16 cellular contexts compared by ENCODE assay signal in the genomic region with DNA sequence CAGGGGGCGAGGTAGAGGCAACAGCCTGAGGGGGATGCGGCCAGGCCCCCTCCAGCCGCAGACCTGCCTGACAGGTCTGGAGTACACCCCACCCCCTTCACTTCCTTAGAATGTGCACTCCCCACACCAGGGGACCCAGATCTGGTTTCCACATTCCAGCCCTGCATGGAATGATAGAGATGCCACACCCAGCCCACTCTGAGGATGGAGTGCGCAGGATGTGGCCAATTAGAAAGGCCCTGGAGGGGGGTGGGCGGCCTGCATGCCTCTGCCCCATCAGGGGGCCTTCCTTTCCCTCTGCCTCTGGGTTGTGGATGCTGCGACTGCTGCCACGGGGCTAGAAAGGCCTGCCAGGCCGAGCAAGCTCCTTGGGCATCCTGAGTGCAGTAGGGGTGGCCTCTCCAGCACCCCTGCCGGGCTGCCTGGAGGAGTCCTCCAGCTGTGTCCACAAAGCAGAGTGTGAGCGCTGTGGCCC. TPM values are rescaled to one million over a fixed set of nuclear protein-coding genes. Genes with fewer than 3 reads are reported as not detected.
DNase-seq lines count a peak whose midpoint lies in the region; FAIRE-seq and TF ChIP-seq lines count a peak whose summit lies in the region.
"Had no signal": no experiment of that assay in that cellular context is flagged by ENCODE, and none has a peak within 500 bp of the region (broad histone marks: within the 10 kb centered on the region; RNA-seq: fewer than 3 reads in every experiment).

No MANE protein-coding gene starts in this region.

- H3K27ac Mint-ChIP-seq in H9 = peak overlapping the region; percentile 70 to 83 (median 81); a peak in 4 of 7 replicates
- H3K27ac Mint-ChIP-seq: CD4-positive, alpha-beta memory T cell; memory B cell had no signal

- H2BK120ac ChIP-seq in H9 (ENCODE audit: low read depth, low read length, poor library complexity, severe bottlenecking) (no peak overlapping the region), H1 (replicated peaks; ENCODE audit: low read depth, low read length) (peak overlapping the region; percentile 63)

- peaks cover 35 to 46% of the 10 kb centered on the region in 2 experiments for H3K4me1 Mint-ChIP-seq in H9
- H3K4me1 Mint-ChIP-seq: CD4-positive, alpha-beta memory T cell; memory B cell had no signal

- intact Hi-C loops in posterior vena cava (cut with DNase I) = loop anchor here in 1 of 2 donors (10.0 kb wide), 1 partner anchor 86 kb away; no protein-coding TSS in a partner anchor

- H3K79me2 ChIP-seq in H9 (ENCODE audit: insufficient read depth, low read length) (no peaks in the 10 kb centered on the region), H1 (ENCODE audit: control insufficient read depth in 1 of 2, insufficient read depth in 2 of 2, low read length in 2 of 2) (no peaks in the 10 kb centered on the region)

- H2BK5ac ChIP-seq in H9 (ENCODE audit: insufficient read length, low read length) = no peak overlapping the region
- H2BK5ac ChIP-seq in H1 (ENCODE audit: low read depth, low read length) = peak overlapping the region; percentile 98

- H3K4me1 ChIP-seq in H9 (ENCODE audit: insufficient read depth, low read length) (peaks cover 11% of the 10 kb centered on the region; the same call in 1 of the 2 replicates), H1 (replicated peaks in 1 of 4; ENCODE audit: control insufficient read depth in 3 of 4, insufficient read depth in 4 of 4, low read length in 3 of 4) (peaks cover 8 to 23% (median 17%) of the 10 kb centered on the region in 4 experiments)

- H2AK5ac ChIP-seq in H9 (ENCODE audit: insufficient read length, low read length) = no peak overlapping the region
- H2AK5ac ChIP-seq in H1 (ENCODE audit: low read depth, low read length) = 0 out of 2 replicates have a peak overlapping the region, but pooled peaks have one; percentile 57

- no peak overlapping the region for H3K4ac ChIP-seq in H9 (ENCODE audit: low read depth, low read length)
- peak overlapping the region; percentile 92 for H3K4ac ChIP-seq in H1 (replicated peaks; ENCODE audit: insufficient read length, low read depth, low read length)

- no peak overlapping the region for H3K18ac ChIP-seq in H9 (ENCODE audit: insufficient read length, low read depth, low read length)
- peak overlapping the region; percentile 84 for H3K18ac ChIP-seq in H1 (ENCODE audit: extremely low read depth, low read length)

- peak; percentile 79 for FAIRE-seq in H1 (lab: Jason Lieb, UNC)
- FAIRE-seq: TTC549 had no signal

- H3K36me3 Mint-ChIP-seq in H9 (ENCODE audit: insufficient read depth in 1 of 3, low read depth in 3 of 3) = peaks cover 7 to 46% (median 45%) of the 10 kb centered on the region in 3 experiments; a peak in 6 of 7 replicates

- H2BK20ac ChIP-seq in H9 (ENCODE audit: low read depth, low read length, poor library complexity, severe bottlenecking) = no peak overlapping the region
- H2BK20ac ChIP-seq in H1 (ENCODE audit: low read length) = peak overlapping the region; percentile 99

- H3K27me3 Mint-ChIP-seq in H9 (ENCODE audit: low read depth) = no peaks in the 10 kb centered on the region
- H3K27me3 Mint-ChIP-seq: CD4-positive, alpha-beta memory T cell; memory B cell had no signal

- CTCF ChIA-PET in H1 (lab: Charles Lee; ENCODE audit: partially characterized antibody) = interaction anchor here (0.8 to 2.8 kb wide), 15 partner anchors 8 to 545 kb away, joined by 3 to 19 read pairs (median 4); no protein-coding TSS in a partner anchor

- peak overlapping the region in 1 of 2 experiments; percentile 42; a peak in 1 of 5 replicates for H3K4me3 Mint-ChIP-seq in H9
- H3K4me3 Mint-ChIP-seq: CD4-positive, alpha-beta memory T cell; memory B cell had no signal

- peaks cover 0 to 11% (median 3%) of the 10 kb centered on the region in 4 experiments; a peak in 4 of 8 replicates for H3K36me3 ChIP-seq in H1 (ENCODE audit: control insufficient read depth in 2 of 4, insufficient read depth in 4 of 4, low read length in 3 of 4)

- H2BK15ac ChIP-seq in H9 (ENCODE audit: low read depth, low read length) = no peak overlapping the region
- peak overlapping the region; percentile 63; the same call in 1 of the 2 replicates for H2BK15ac ChIP-seq in H1 (ENCODE audit: low read length)

- no peak overlapping the region for H3T11ph ChIP-seq in H9 (ENCODE audit: low read length)

- H3K27me3 ChIP-seq in H9 (ENCODE audit: insufficient read depth, low read length) (no peaks in the 10 kb centered on the region), H1 (replicated peaks in 1 of 4; ENCODE audit: control insufficient read depth in 3 of 4, extremely low read depth in 1 of 4, insufficient read depth in 3 of 4, low read length in 3 of 4) (no peaks in the 10 kb centered on the region)

- H2AFZ ChIP-seq in H9 (ENCODE audit: low read length) = no peak overlapping the region
- H2AFZ ChIP-seq in H1 (ENCODE audit: low read length) = no peak overlapping the region

- H4K20me1 ChIP-seq in H9 (ENCODE audit: control insufficient read depth, insufficient read depth, insufficient read length) = no peaks in the 10 kb centered on the region
- peaks cover 0 to 3% of the 10 kb centered on the region in 2 experiments for H4K20me1 ChIP-seq in H1 (replicated peaks in 1 of 2; ENCODE audit: control insufficient read depth in 1 of 2, insufficient read depth in 2 of 2, low read length in 2 of 2)

- WGBS in H9 (ENCODE audit: extremely low coverage, insufficient read length, low lambda C conversion rate) = no CpG with 5 or more reads among the region's 10 CpGs
- WGBS in H1 (ENCODE audit: extremely low coverage in 1 of 2, insufficient coverage in 1 of 2, insufficient read length in 1 of 2, insufficient replicate concordance in 2 of 2, low coverage in 1 of 2, low lambda C conversion rate in 2 of 2, missing lambda C conversion rate in 1 of 2), 2 experiments = 27% methylated on average over 10 of the region's 10 CpGs; no CpG with 5 or more reads in 1 of the 2 experiments

- peak; percentile 27 to 90; a peak in 2 of 3 replicates for TF ChIP-seq EP300 in H1 (IDR thresholded peaks at IDR 0.05; ENCODE audit: borderline replicate concordance in 1 of 2, low read depth in 2 of 2, low read length in 2 of 2)

- H4K91ac ChIP-seq in H9 (ENCODE audit: insufficient read length, low read depth, low read length) (no peak overlapping the region), H1 (replicated peaks; ENCODE audit: insufficient read length, low read length) (peak overlapping the region; percentile 98)

- H4K8ac ChIP-seq in H9 (replicated peaks; ENCODE audit: insufficient read length, low read depth, low read length) (no peak overlapping the region), H1 (ENCODE audit: extremely low read depth, insufficient read depth, low read length) (peak overlapping the region; percentile 91; the same call in 1 of the 2 replicates)

- no peaks in the 10 kb centered on the region for H3K23me2 ChIP-seq in H9 (ENCODE audit: insufficient read length, low read depth, low read length, poor library complexity, severe bottlenecking)
- H3K23me2 ChIP-seq in H1 (ENCODE audit: low read depth, low read length) = no peaks in the 10 kb centered on the region; the same call in 1 of the 2 replicates

- H3K14ac ChIP-seq in H9 (ENCODE audit: insufficient read depth, low read length) (peak overlapping the region; percentile 59; the same call in 1 of the 2 replicates), H1 (ENCODE audit: insufficient read length) (no peak overlapping the region)

- H3K56ac ChIP-seq in H9 (ENCODE audit: insufficient read length, low read depth, low read length) (no peak overlapping the region), H1 (replicated peaks; ENCODE audit: insufficient read length, low read depth, low read length) (peak overlapping the region; percentile 72)

- H3K79me1 ChIP-seq in H9 (ENCODE audit: insufficient read depth, low read depth, low read length, poor library complexity, severe bottlenecking) = no peaks in the 10 kb centered on the region
- no peaks in the 10 kb centered on the region; the same call in 1 of the 2 replicates for H3K79me1 ChIP-seq in H1 (ENCODE audit: low read depth, low read length)

- H3K27ac ChIP-seq in H9 (ENCODE audit: insufficient read length, low read depth, low read length) = no peak overlapping the region
- H3K27ac ChIP-seq in H1 (ENCODE audit: low read depth, low read length) = peak overlapping the region; percentile 46; the same call in 1 of the 2 replicates

- H3K9ac ChIP-seq in H9 (ENCODE audit: extremely low read depth, insufficient read length, low read length) (no peak overlapping the region), H1 (replicated peaks in 1 of 4; ENCODE audit: extremely low read depth in 1 of 4, low read depth in 3 of 4, low read length in 3 of 4) (peak overlapping the region in 2 of 4 experiments; percentile 25 to 34; a peak in 3 of 7 replicates)

- DNase-seq in H9 = peak; percentile 94
- DNase-seq in NCI-H510A treated with DMSO at 0.1 percent for 48 hours (lab: John Stamatoyannopoulos, UW) = peak; percentile 14
- peak; percentile 80 to 85 for DNase-seq in H1 (ENCODE audit: low read depth in 1 of 2, low spot score in 2 of 2)
- DNase-seq in posterior vena cava (ENCODE audit: low spot score) = peak; percentile 41
- DNase-seq in DMS79 (lab: John Stamatoyannopoulos, UW) = no peak
- DNase-seq in AML-193 (lab: John Stamatoyannopoulos, UW) = no peak
- no peak for DNase-seq in NCI-H2171 treated with DMSO at 0.1 percent for 48 hours (lab: John Stamatoyannopoulos, UW)
- DNase-seq: CD4-positive, alpha-beta memory T cell; effector CD8-positive, alpha-beta T cell; foreskin melanocyte; NCI-H2029; RPMI8226; stimulated activated CD4-positive, alpha-beta T cell treated with anti-CD3 and anti-CD28 coated beads, Interleukin-2, amount 100 ng/mL, for 48 hours; stimulated activated naive CD4-positive, alpha-beta T cell treated with Interleukin-2 at 50 U/mL for 16 hours had no signal

- no peak overlapping the region for H4K5ac ChIP-seq in H9 (ENCODE audit: insufficient read length, low read depth, low read length)
- no peak overlapping the region for H4K5ac ChIP-seq in H1 (ENCODE audit: insufficient read length, low read depth, low read length)

- peak overlapping the region in 2 of 4 experiments; percentile 19 to 32; a peak in 2 of 8 replicates for H3K4me3 ChIP-seq in H1 (ENCODE audit: extremely low read depth in 1 of 4, insufficient read depth in 2 of 4, low read depth in 3 of 4, low read length in 4 of 4)

- H3K23ac ChIP-seq in H9 (ENCODE audit: insufficient read length, low read depth, low read length) (no peak overlapping the region), H1 (ENCODE audit: insufficient read length) (no peak overlapping the region)

- H3K9me3 ChIP-seq in H9 (ENCODE audit: control insufficient read depth, low read depth, low read length) (no peaks in the 10 kb centered on the region), H1 (ENCODE audit: insufficient read depth in 2 of 2, low read depth in 1 of 2, low read length in 1 of 2) (no peaks in the 10 kb centered on the region)

- POLR2A ChIA-PET in H1 (lab: Charles Lee; ENCODE audit: partially characterized antibody) = interaction anchor here (0.6 to 5.5 kb wide), 12 partner anchors 10 to 114 kb away, joined by 3 to 48 read pairs (median 6); a partner anchor contains a TSS

- H3K9me3 Mint-ChIP-seq in H9 = no peaks in the 10 kb centered on the region
- H3K9me3 Mint-ChIP-seq: CD4-positive, alpha-beta memory T cell; memory B cell had no signal

- H2BK12ac ChIP-seq in H9 (ENCODE audit: insufficient read length, low read depth, low read length) = no peak overlapping the region
- peak overlapping the region; percentile 94; the same call in 1 of the 2 replicates for H2BK12ac ChIP-seq in H1 (ENCODE audit: low read depth, low read length)

- peak; percentile 38 to 43 for TF ChIP-seq RAD21 in H1 (IDR thresholded peaks at IDR 0.05 in 1 of 2, conservative IDR thresholded peaks at IDR 0.05 in 1 of 2; ENCODE audit: low read depth in 2 of 2, low read length in 2 of 2)

- peak; percentile 58; the same call in 1 of the 3 replicates for TF ChIP-seq CTCF in H9 (conservative IDR thresholded peaks at IDR 0.05)
- peak in 2 of 3 experiments; percentile 43 to 52; a peak in 2 of 4 replicates for TF ChIP-seq CTCF in H1 (IDR thresholded peaks at IDR 0.05; ENCODE audit: control extremely low read depth in 1 of 3, insufficient read depth in 1 of 3, low read depth in 1 of 3, low read length in 3 of 3)

- peak in 1 of 2 experiments; percentile 50; a peak in 1 of 3 replicates for TF ChIP-seq POLR2A in H1 (IDR thresholded peaks at IDR 0.05; ENCODE audit: control extremely low read depth in 1 of 2, low read depth in 2 of 2, low read length in 2 of 2)

- H3K4me2 ChIP-seq in H9 (ENCODE audit: insufficient read depth, insufficient read length, low read length) = no peak overlapping the region
- H3K4me2 ChIP-seq in H1 (ENCODE audit: insufficient read depth in 1 of 2, low read depth in 2 of 2, low read length in 2 of 2) = peak overlapping the region; percentile 14 to 55

RNA-seq across cellular contexts. Expression of a gene that starts 28.2 kb away (rescaled TPM):
- 4.7 and 5.0 TPM in 2 replicates for total RNA-seq in H9 (2021)
- 8.5 and 9.2 TPM in 2 replicates for total RNA-seq in H1 (2021; fragmentation: NEBNext Ultra II Directional; extraction: Animal tissue kit (Norgen Biotek cat#: 25700))
- polyA plus RNA-seq in H1 (2011; rRNA removed) = 4.3 and 6.3 TPM in 2 replicates
- 4.7 TPM for polyA plus RNA-seq in H1 (2011; cell fraction: cytosol; rRNA removed)
- 6.4 TPM for polyA plus RNA-seq in H1 (2011; cell fraction: nucleus; rRNA removed)
- 6.4 to 8.6 TPM (median 7.1 TPM) in 4 replicates for polyA plus RNA-seq in H1 (2012, experiment 1 of 2)
- polyA plus RNA-seq in H1 (2012, experiment 2 of 2) = 5.9 TPM
- 5.5 TPM for polyA plus RNA-seq in H1 (2013, experiment 1 of 2)
- 5.2 TPM for polyA plus RNA-seq in H1 (2013, experiment 2 of 2)
- polyA minus RNA-seq in H1 (2011; rRNA and poly(A)+ RNA removed) = 5.9 and 6.3 TPM in 2 replicates
- polyA minus RNA-seq in H1 (2011; cell fraction: cytosol; rRNA and poly(A)+ RNA removed) = 7.0 TPM
- 4.2 TPM for polyA minus RNA-seq in H1 (2011; cell fraction: nucleus; rRNA and poly(A)+ RNA removed)
- total RNA-seq in posterior vena cava = 1 to 10 TPM; 2.3 to 3.2 TPM
- polyA plus RNA-seq: CD4-positive, alpha-beta memory T cell had no signal

RNA-seq across cellular contexts. Expression of a gene that starts 29.1 kb away (rescaled TPM):
- 16.6 and 20.3 TPM in 2 replicates for total RNA-seq in H9 (2021)
- 23.1 and 26.1 TPM in 2 replicates for total RNA-seq in H1 (2021; fragmentation: NEBNext Ultra II Directional; extraction: Animal tissue kit (Norgen Biotek cat#: 25700))
- polyA plus RNA-seq in H1 (2011; rRNA removed) = 38.0 and 77.1 TPM in 2 replicates
- polyA plus RNA-seq in H1 (2011; cell fraction: cytosol; rRNA removed) = 41.7 TPM
- 53.9 TPM for polyA plus RNA-seq in H1 (2011; cell fraction: nucleus; rRNA removed)
- polyA plus RNA-seq in H1 (2012, experiment 1 of 2) = 17.0 to 29.1 TPM (median 26.8 TPM) in 4 replicates
- polyA plus RNA-seq in H1 (2012, experiment 2 of 2) = 22.4 TPM
- polyA plus RNA-seq in H1 (2013, experiment 1 of 2) = 16.1 TPM
- polyA plus RNA-seq in H1 (2013, experiment 2 of 2) = 15.7 TPM
- polyA minus RNA-seq in H1 (2011; rRNA and poly(A)+ RNA removed) = 22.1 and 25.9 TPM in 2 replicates
- 29.2 TPM for polyA minus RNA-seq in H1 (2011; cell fraction: cytosol; rRNA and poly(A)+ RNA removed)
- polyA minus RNA-seq in H1 (2011; cell fraction: nucleus; rRNA and poly(A)+ RNA removed) = 18.2 TPM
- total RNA-seq in posterior vena cava = 10 to 100 TPM; 20.0 to 20.7 TPM

Comparison
In these comparisons a context has a peak if more than half of its experiments do, and no peak if none do; other contexts are left out.
1. DNase-seq: peak in H9 (single experiment), NCI-H510A treated with DMSO at 0.1 percent for 48 hours (single experiment), H1 (2 of 2) and posterior vena cava (single experiment); none in DMS79 (single experiment), AML-193 (0 of 2) and NCI-H2171 treated with DMSO at 0.1 percent for 48 hours (single experiment).